In the genomic region with DNA sequence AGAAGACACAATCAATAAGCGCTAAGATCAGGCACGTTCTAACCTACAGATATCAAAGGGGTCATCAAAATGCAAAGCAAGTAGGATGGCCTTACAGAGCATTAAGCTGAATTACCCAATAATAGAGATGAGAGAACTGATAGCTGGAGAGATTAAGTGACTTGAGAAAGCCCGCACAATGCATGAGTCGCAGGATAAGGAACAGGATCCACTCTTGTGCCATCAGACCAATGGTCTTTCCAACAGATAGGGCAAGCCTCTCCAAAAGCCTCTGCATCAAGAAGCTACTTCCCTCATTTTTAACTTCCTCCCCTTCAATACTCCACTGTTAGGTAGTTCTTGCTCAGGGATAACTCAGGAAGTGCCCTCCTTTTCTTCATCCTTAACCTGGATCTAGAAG, we compare ENCODE assay signal across 1 cellular context.
TF ChIP-seq lines count a peak whose summit lies in the region.

No MANE protein-coding gene starts in this region.

TF ChIP-seq in WTC11, 78 proteins besides CTCF, POLR2A, EP300 and RAD21 (continued from another document):
- no peak for TF ChIP-seq MYBL2 (CRISPR knock-in tag; IDR thresholded peaks at IDR 0.05)
